In the genomic region with DNA sequence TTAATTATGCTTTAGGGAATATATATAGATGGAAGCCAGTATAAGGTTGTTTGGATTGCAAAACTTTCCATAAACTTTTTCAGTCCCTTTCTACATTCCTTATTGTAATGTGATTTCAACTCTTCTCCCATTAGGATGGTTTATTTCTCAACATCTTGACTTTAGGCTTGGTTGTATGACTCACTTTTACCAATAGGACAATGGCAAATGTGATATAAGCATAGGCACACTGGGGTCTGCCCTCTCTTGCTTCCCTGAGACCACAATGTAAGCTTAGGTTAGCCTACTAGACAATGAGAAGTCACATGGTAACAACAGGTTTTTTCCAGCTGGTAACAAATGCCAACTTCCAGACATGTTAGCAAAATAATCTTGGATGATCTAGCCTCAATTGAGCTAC, we compare ENCODE assay signal across 2 cellular contexts.
TF ChIP-seq lines count a peak whose summit lies in the region.

No MANE protein-coding gene starts in this region.

TF ChIP-seq in SK-N-SH treated with all-trans-retinoic acid at 6 μM for 48 hours, 23 proteins besides CTCF, POLR2A, EP300 and RAD21 (continued from another document):
- no peak for TF ChIP-seq POU6F1 (CRISPR knock-in tag; IDR thresholded peaks at IDR 0.05; ENCODE audit: borderline replicate concordance, low read depth)
- no peak for TF ChIP-seq PATZ1 (CRISPR knock-in tag; IDR thresholded peaks at IDR 0.05; ENCODE audit: borderline replicate concordance)
- no peak for TF ChIP-seq ZNF565 (CRISPR knock-in tag; conservative IDR thresholded peaks at IDR 0.05; ENCODE audit: low read depth)

TF ChIP-seq in WTC11, 78 proteins besides CTCF, POLR2A, EP300 and RAD21 (continued from another document):
- no peak for TF ChIP-seq TP53 (CRISPR knock-in tag; IDR thresholded peaks at IDR 0.05)
- TF ChIP-seq ZNF232 (CRISPR knock-in tag; IDR thresholded peaks at IDR 0.05): no peak
